ENCODE assay signal across 8 cellular contexts in the genomic region with DNA sequence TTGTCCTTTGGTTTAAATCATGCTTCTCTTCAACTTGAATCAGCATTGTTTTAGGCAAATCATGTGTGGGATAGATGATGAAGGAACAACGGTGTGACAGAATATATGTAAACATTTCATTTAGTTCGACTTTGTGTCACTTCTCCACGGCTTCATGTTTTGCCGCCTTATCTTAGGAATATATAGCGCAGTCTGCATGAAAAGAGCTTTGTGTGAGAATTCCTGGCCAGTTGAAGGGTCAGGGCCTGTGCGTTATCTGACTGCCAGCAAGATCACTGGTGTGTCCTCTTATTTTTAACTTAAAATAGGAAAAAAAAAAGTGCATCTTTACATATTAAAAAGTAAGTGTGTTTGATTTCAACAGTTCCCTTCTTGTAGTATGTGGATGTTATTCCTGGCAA.
DNase-seq lines count a peak whose midpoint lies in the region; ATAC-seq, FAIRE-seq and TF ChIP-seq lines count a peak whose summit lies in the region.

No MANE protein-coding gene starts in this region.

- no peak for FAIRE-seq in GM12878 (lab: Jason Lieb, UNC)
- FAIRE-seq in HepG2 (lab: Jason Lieb, UNC), result no peak

- TF ChIP-seq CTCF in GM12878 (IDR thresholded peaks at IDR 0.05 in 2 of 3, conservative IDR thresholded peaks at IDR 0.05 in 1 of 3; ENCODE audit: control insufficient read depth in 2 of 3, extremely low read depth in 1 of 3, insufficient read depth in 1 of 3, low read depth in 3 of 3, low read length in 3 of 3) (no peak), HepG2 (CRISPR knock-in tag; IDR thresholded peaks at IDR 0.05) (no peak), type B pancreatic cell (conservative IDR thresholded peaks at IDR 0.05) (no peak)
- no peak for TF ChIP-seq CTCF in CD8-positive, alpha-beta T cell (IDR thresholded peaks at IDR 0.05)

- peak overlapping the region; percentile 82 for H3K4me2 ChIP-seq in GM12878 (ENCODE audit: control insufficient read depth, insufficient read depth)
- H3K4me2 ChIP-seq in HepG2 (ENCODE audit: low read depth, low read length), result peak overlapping the region; percentile 43; the same call in 1 of the 2 replicates

- H3K9me3 ChIP-seq in GM12878 (replicated peaks; ENCODE audit: control insufficient read depth, insufficient read depth, low read length), result no peaks in the 10 kb centered on the region; the same call in 2 of the 3 replicates
- no peaks in the 10 kb centered on the region for H3K9me3 ChIP-seq in HepG2 (ENCODE audit: low read length)
- no peaks in the 10 kb centered on the region for H3K9me3 ChIP-seq in CD8-positive, alpha-beta T cell (ENCODE audit: low read length)

- TF ChIP-seq POLR2A in GM12878 (IDR thresholded peaks at IDR 0.05; ENCODE audit: low read depth, low read length) (no peak), HepG2 (IDR thresholded peaks at IDR 0.05; ENCODE audit: insufficient read depth in 1 of 2, low read depth in 2 of 2, low read length in 2 of 2) (no peak)

- H3K79me2 ChIP-seq in GM12878 (ENCODE audit: control insufficient read depth, insufficient read depth, low read length) (no peaks in the 10 kb centered on the region; the same call in none of the 2 replicates), HepG2 (ENCODE audit: insufficient read depth, low read length) (no peaks in the 10 kb centered on the region)

- BruUV-seq in GM12878 (replicated peaks; lab: Mats Ljungman, UMichigan), result no TSS peak
- no TSS peak for BruUV-seq in HepG2 (replicated peaks; lab: Mats Ljungman, UMichigan)

- WGBS in GM12878 (ENCODE audit: insufficient coverage, insufficient replicate concordance, low lambda C conversion rate, missing lambda C conversion rate), result 6% methylated on average over 6 of the region's 6 CpGs
- WGBS in HepG2 (ENCODE audit: low lambda C conversion rate), result 0% methylated on average over 6 of the region's 6 CpGs

- TF ChIP-seq EP300 in GM12878 (IDR thresholded peaks at IDR 0.05; ENCODE audit: borderline replicate concordance in 1 of 2, control insufficient read depth in 1 of 2, low read depth in 2 of 2, low read length in 2 of 2) (no peak), HepG2 (IDR thresholded peaks at IDR 0.05; ENCODE audit: low read depth in 2 of 2, low read length in 2 of 2) (no peak), HepG2 (CRISPR knock-in tag; IDR thresholded peaks at IDR 0.05; ENCODE audit: borderline replicate concordance) (no peak)

- no peaks in the 10 kb centered on the region for H3K9me3 Mint-ChIP-seq in activated CD4-positive, alpha-beta T cell treated with anti-CD3 and anti-CD28 coated beads, Interleukin-2, amount 10 ng/mL, durations not matched to agents 7 days and 5 days
- H3K9me3 Mint-ChIP-seq in type B pancreatic cell, result peaks cover 15% of the 10 kb centered on the region
- peaks cover 7% of the 10 kb centered on the region for H3K9me3 Mint-ChIP-seq in CD8-positive, alpha-beta T cell

- peaks cover 18% of the 10 kb centered on the region for H3K4me1 Mint-ChIP-seq in activated CD4-positive, alpha-beta T cell treated with anti-CD3 and anti-CD28 coated beads, Interleukin-2, amount 10 ng/mL, durations not matched to agents 7 days and 5 days
- H3K4me1 Mint-ChIP-seq in type B pancreatic cell (ENCODE audit: unreplicated experiment), result peaks cover 40% of the 10 kb centered on the region
- peaks cover 11% of the 10 kb centered on the region for H3K4me1 Mint-ChIP-seq in CD8-positive, alpha-beta T cell (ENCODE audit: low read depth)

- H3K36me3 Mint-ChIP-seq in activated CD4-positive, alpha-beta T cell treated with anti-CD3 and anti-CD28 coated beads, Interleukin-2, amount 10 ng/mL, durations not matched to agents 7 days and 5 days (ENCODE audit: low read depth), result no peaks in the 10 kb centered on the region
- H3K36me3 Mint-ChIP-seq in type B pancreatic cell, result peaks cover 13% of the 10 kb centered on the region
- H3K36me3 Mint-ChIP-seq in CD8-positive, alpha-beta T cell, result no peaks in the 10 kb centered on the region

- H3K27me3 ChIP-seq in GM12878 (replicated peaks in 1 of 2; ENCODE audit: control insufficient read depth in 2 of 2, insufficient read depth in 2 of 2, low read length in 1 of 2), result no peaks in the 10 kb centered on the region
- H3K27me3 ChIP-seq in HepG2 (ENCODE audit: control insufficient read depth in 1 of 2, insufficient read depth in 2 of 2, low read length in 2 of 2), result no peaks in the 10 kb centered on the region
- H3K27me3 ChIP-seq in CD8-positive, alpha-beta T cell (ENCODE audit: insufficient read depth, low read length), result no peaks in the 10 kb centered on the region

- TF ChIP-seq RAD21 in GM12878 (IDR thresholded peaks at IDR 0.05; ENCODE audit: insufficient read depth, low read depth, low read length), result no peak
- no peak for TF ChIP-seq RAD21 in HepG2 (CRISPR knock-in tag; IDR thresholded peaks at IDR 0.05)

- no peaks in the 10 kb centered on the region for H3K36me3 ChIP-seq in GM12878 (ENCODE audit: control insufficient read depth in 2 of 2, insufficient read depth in 2 of 2, low read length in 1 of 2)
- no peaks in the 10 kb centered on the region for H3K36me3 ChIP-seq in HepG2 (replicated peaks in 1 of 2; ENCODE audit: control insufficient read depth in 1 of 2, insufficient read depth in 2 of 2, low read length in 2 of 2)
- no peaks in the 10 kb centered on the region for H3K36me3 ChIP-seq in CD8-positive, alpha-beta T cell (ENCODE audit: insufficient read depth, low read length)

- ATAC-seq in GM12878 (no peak; the same call in 2 of the 3 replicates), HepG2 (peak; percentile 81)
- ATAC-seq in CD8-positive, alpha-beta T cell, result no peak

- DNase-seq in activated CD4-positive, alpha-beta T cell treated with anti-CD3 and anti-CD28 coated beads, Interleukin-2, amount 10 ng/mL, durations not matched to agents 7 days and 5 days, result no peak
- no peak for DNase-seq in activated CD4-positive, alpha-beta T cell treated with anti-CD3 and anti-CD28 coated beads, Interleukin-2, amount 50 U/mL, for 48 hours
- no peak for DNase-seq in GM12878 (ENCODE audit: low read depth, low spot score)
- peak; percentile 17 for DNase-seq in HepG2 (ENCODE audit: low spot score)
- no peak for DNase-seq in type B pancreatic cell (ENCODE audit: extremely low spot score, unreplicated experiment)
- no peak for DNase-seq in NCI-H187 treated with DMSO at 0.1 percent for 48 hours (lab: John Stamatoyannopoulos, UW)
- no peak for DNase-seq in NCI-H1694 (lab: John Stamatoyannopoulos, UW)
- no peak for DNase-seq in CD8-positive, alpha-beta T cell

- CTCF ChIA-PET in activated CD4-positive, alpha-beta T cell treated with anti-CD3 and anti-CD28 coated beads, Interleukin-2, amount 10 ng/mL, durations not matched to agents 7 days and 5 days (lab: Charles Lee), result no interaction called here
- CTCF ChIA-PET in GM12878 (lab: Yijun Ruan, JAX) (no interaction called here), HepG2 (lab: Yijun Ruan, JAX; ENCODE audit: low intra/inter-chr PET ratio, low total read pairs) (no interaction called here)
- CTCF ChIA-PET in CD8-positive, alpha-beta T cell (lab: Charles Lee), result no interaction called here

- H4K20me1 ChIP-seq in GM12878 (ENCODE audit: control insufficient read depth, insufficient read depth) (no peaks in the 10 kb centered on the region), HepG2 (ENCODE audit: insufficient read depth, low read length) (no peaks in the 10 kb centered on the region)

- POLR2A ChIA-PET in activated CD4-positive, alpha-beta T cell treated with anti-CD3 and anti-CD28 coated beads, Interleukin-2, amount 10 ng/mL, durations not matched to agents 7 days and 5 days (lab: Charles Lee), result no interaction called here
- POLR2A ChIA-PET in GM12878 (lab: Charles Lee), result no interaction called here
- POLR2A ChIA-PET in HepG2 (lab: Yijun Ruan, JAX), result no interaction called here
- POLR2A ChIA-PET in CD8-positive, alpha-beta T cell (lab: Charles Lee), result no interaction called here

- H3K4me3 Mint-ChIP-seq in activated CD4-positive, alpha-beta T cell treated with anti-CD3 and anti-CD28 coated beads, Interleukin-2, amount 10 ng/mL, durations not matched to agents 7 days and 5 days, result peak overlapping the region; percentile 58
- peak overlapping the region; percentile 90 for H3K4me3 Mint-ChIP-seq in type B pancreatic cell
- no peak overlapping the region for H3K4me3 Mint-ChIP-seq in CD8-positive, alpha-beta T cell

- H3K27ac Mint-ChIP-seq in activated CD4-positive, alpha-beta T cell treated with anti-CD3 and anti-CD28 coated beads, Interleukin-2, amount 10 ng/mL, durations not matched to agents 7 days and 5 days, result peak overlapping the region; percentile 82
- peak overlapping the region; percentile 94 for H3K27ac Mint-ChIP-seq in type B pancreatic cell
- no peak overlapping the region for H3K27ac Mint-ChIP-seq in CD8-positive, alpha-beta T cell

- H3K9ac ChIP-seq in GM12878 (ENCODE audit: control insufficient read depth, insufficient read depth, low read length) (peak overlapping the region; percentile 68), HepG2 (ENCODE audit: insufficient read depth, low read depth, low read length) (no peak overlapping the region)

- H3K4me1 ChIP-seq in GM12878 (ENCODE audit: control insufficient read depth, insufficient read depth, low read length) (no peaks in the 10 kb centered on the region), HepG2 (ENCODE audit: insufficient read depth, low read length) (0 out of 2 replicates have a peak, but pooled peaks cover 16% of the 10 kb centered on the region)
- no peaks in the 10 kb centered on the region for H3K4me1 ChIP-seq in CD8-positive, alpha-beta T cell (ENCODE audit: insufficient read depth, low read length)

- peak overlapping the region; percentile 62 for H2AFZ ChIP-seq in GM12878 (ENCODE audit: control insufficient read depth, low read depth, low read length)
- no peak overlapping the region for H2AFZ ChIP-seq in HepG2 (ENCODE audit: low read length)

- in situ Hi-C loops in GM12878 (cut with MboI) (no loop called here), HepG2 (cut with HindIII; ENCODE audit: extremely low pct_ligation_motif_present, low pct_unique_long_range_greater_than_20kb) (no loop called here)

- RAD21 ChIA-PET in GM12878 (lab: Charles Lee; ENCODE audit: unreplicated experiment), result interaction anchor here (1.1 kb wide), 1 partner anchor 137 kb away, joined by 3 read pairs; no protein-coding TSS in a partner anchor

- H3K27ac ChIP-seq in GM12878 (ENCODE audit: control insufficient read depth, insufficient read depth), result peak overlapping the region; percentile 28
- H3K27ac ChIP-seq in HepG2 (ENCODE audit: extremely low read length, insufficient read depth, low read length), result no peak overlapping the region
- H3K27ac ChIP-seq in CD8-positive, alpha-beta T cell (ENCODE audit: low read depth, low read length), result no peak overlapping the region

- H3K27me3 Mint-ChIP-seq in activated CD4-positive, alpha-beta T cell treated with anti-CD3 and anti-CD28 coated beads, Interleukin-2, amount 10 ng/mL, durations not matched to agents 7 days and 5 days, result no peaks in the 10 kb centered on the region
- no peaks in the 10 kb centered on the region for H3K27me3 Mint-ChIP-seq in type B pancreatic cell
- H3K27me3 Mint-ChIP-seq in CD8-positive, alpha-beta T cell (ENCODE audit: low read depth), result peaks cover 4% of the 10 kb centered on the region

- peak overlapping the region; percentile 41 for H3K4me3 ChIP-seq in GM12878
- no peak overlapping the region; a peak in 1 of 6 replicates for H3K4me3 ChIP-seq in HepG2 (replicated peaks in 1 of 3; ENCODE audit: insufficient read depth in 1 of 3, low read depth in 2 of 3, low read length in 3 of 3)
- no peak overlapping the region for H3K4me3 ChIP-seq in CD8-positive, alpha-beta T cell (ENCODE audit: low read depth, low read length)

- intact Hi-C loops in GM12878 (cut with micrococcal nuclease; ENCODE audit: unreplicated experiment), result no loop called here
- intact Hi-C loops in HepG2 (cut with micrococcal nuclease; ENCODE audit: unreplicated experiment), result no loop called here
- intact Hi-C loops in CD8-positive, alpha-beta T cell (cut with DNase I, micrococcal nuclease), result no loop called here

- SMC1A ChIA-PET in GM12878 (lab: Charles Lee; ENCODE audit: uncharacterized antibody, unreplicated experiment), result no interaction called here
